ENCODE assay signal across 16 cellular contexts in genomic region chr13:41001695-41002094, GRCh38. TPM values are rescaled to one million over a fixed set of nuclear protein-coding genes. Genes with fewer than 3 reads are reported as not detected.
DNase-seq lines count a peak whose midpoint lies in the region; ATAC-seq and TF ChIP-seq lines count a peak whose summit lies in the region.
"Had no signal": no experiment of that assay in that cellular context is flagged by ENCODE, and none has a peak within 500 bp of the region (broad histone marks: within the 10 kb centered on the region; RNA-seq: fewer than 3 reads in every experiment).

No MANE protein-coding gene starts in this region.

- POLR2A ChIA-PET in activated CD4-positive, alpha-beta T cell treated with anti-CD3 and anti-CD28 coated beads, Interleukin-2, amount 10 ng/mL, durations not matched to agents 7 days and 5 days (lab: Charles Lee), result interaction anchor here (0.6 kb wide), 1 partner anchor 22 kb away, joined by 3 read pairs; no protein-coding TSS in a partner anchor
- POLR2A ChIA-PET in activated naive CD8-positive, alpha-beta T cell treated with anti-CD3 and anti-CD28 coated beads, Interleukin-2, amount 10 ng/mL, durations not matched to agents 7 days and 5 days (lab: Charles Lee), result interaction anchor here (0.7 to 2.4 kb wide), 4 partner anchors 12 to 20 kb away, joined by 3 to 8 read pairs (median 6); partner anchors contain the start of gene ELF1

- H3K9me3 ChIP-seq in Karpas-422 (ENCODE audit: low read length), result no peaks in the 10 kb centered on the region

- H3K9ac ChIP-seq in Karpas-422 (ENCODE audit: low read length), result no peak overlapping the region
- H3K9ac ChIP-seq: GM23248 had no signal

- H3K4me3 Mint-ChIP-seq in activated CD4-positive, alpha-beta T cell treated with anti-CD3 and anti-CD28 coated beads, Interleukin-2, amount 10 ng/mL, durations not matched to agents 7 days and 5 days, result no peak overlapping the region
- H3K4me3 Mint-ChIP-seq in activated naive CD8-positive, alpha-beta T cell treated with anti-CD3 and anti-CD28 coated beads, Interleukin-2, amount 10 ng/mL, durations not matched to agents 7 days and 5 days, result peak overlapping the region; percentile 54
- H3K4me3 Mint-ChIP-seq in progenitor cell of endocrine pancreas (ENCODE audit: low read depth), result no peak overlapping the region
- H3K4me3 Mint-ChIP-seq in glutamatergic neuron (ENCODE audit: unreplicated experiment), result no peak overlapping the region

- no peaks in the 10 kb centered on the region for H3K27me3 ChIP-seq in HL-60 (ENCODE audit: insufficient read depth, poor library complexity, severe bottlenecking)
- H3K27me3 ChIP-seq in Karpas-422 (ENCODE audit: low read length), result no peaks in the 10 kb centered on the region

- peaks cover 48% of the 10 kb centered on the region for H3K36me3 ChIP-seq in Karpas-422 (ENCODE audit: insufficient read depth, low read length)

- H2AFZ ChIP-seq in Karpas-422 (ENCODE audit: low read length), result no peak overlapping the region
- H2AFZ ChIP-seq: GM23248 had no signal

- H3K4me2 ChIP-seq in Karpas-422 (ENCODE audit: low read depth, low read length, poor library complexity, severe bottlenecking), result no peak overlapping the region

- H3K27me3 Mint-ChIP-seq in activated CD4-positive, alpha-beta T cell treated with anti-CD3 and anti-CD28 coated beads, Interleukin-2, amount 10 ng/mL, durations not matched to agents 7 days and 5 days, result no peaks in the 10 kb centered on the region
- H3K27me3 Mint-ChIP-seq in activated naive CD8-positive, alpha-beta T cell treated with anti-CD3 and anti-CD28 coated beads, Interleukin-2, amount 10 ng/mL, durations not matched to agents 7 days and 5 days, result no peaks in the 10 kb centered on the region
- H3K27me3 Mint-ChIP-seq in progenitor cell of endocrine pancreas, result no peaks in the 10 kb centered on the region
- no peaks in the 10 kb centered on the region for H3K27me3 Mint-ChIP-seq in glutamatergic neuron (ENCODE audit: unreplicated experiment)

- peaks cover 100% of the 10 kb centered on the region for H3K79me2 ChIP-seq in Karpas-422 (ENCODE audit: low read length)

- H3K4me1 ChIP-seq in Karpas-422 (ENCODE audit: low read length), result peaks cover 45% of the 10 kb centered on the region

- CTCF ChIA-PET in activated CD4-positive, alpha-beta T cell treated with anti-CD3 and anti-CD28 coated beads, Interleukin-2, amount 10 ng/mL, durations not matched to agents 7 days and 5 days (lab: Charles Lee), result no interaction called here

- H4K20me1 ChIP-seq in Karpas-422 (ENCODE audit: insufficient read depth, low read depth, low read length), result 0 out of 2 replicates have a peak, but pooled peaks cover 7% of the 10 kb centered on the region

- no peaks in the 10 kb centered on the region for H3K9me3 Mint-ChIP-seq in activated CD4-positive, alpha-beta T cell treated with anti-CD3 and anti-CD28 coated beads, Interleukin-2, amount 10 ng/mL, durations not matched to agents 7 days and 5 days
- H3K9me3 Mint-ChIP-seq in activated naive CD8-positive, alpha-beta T cell treated with anti-CD3 and anti-CD28 coated beads, Interleukin-2, amount 10 ng/mL, durations not matched to agents 7 days and 5 days, result no peaks in the 10 kb centered on the region
- H3K9me3 Mint-ChIP-seq in progenitor cell of endocrine pancreas (ENCODE audit: low read depth) (peaks cover 3% of the 10 kb centered on the region), glutamatergic neuron (ENCODE audit: unreplicated experiment) (no peaks in the 10 kb centered on the region)

- no peak for ATAC-seq in activated naive CD8-positive, alpha-beta T cell treated with anti-CD3 and anti-CD28 coated beads, Interleukin-2, amount 10 ng/mL, durations not matched to agents 7 days and 5 days (ENCODE audit: low read depth)

- peaks cover 76% of the 10 kb centered on the region for H3K4me1 Mint-ChIP-seq in activated CD4-positive, alpha-beta T cell treated with anti-CD3 and anti-CD28 coated beads, Interleukin-2, amount 10 ng/mL, durations not matched to agents 7 days and 5 days
- peaks cover 58% of the 10 kb centered on the region for H3K4me1 Mint-ChIP-seq in activated naive CD8-positive, alpha-beta T cell treated with anti-CD3 and anti-CD28 coated beads, Interleukin-2, amount 10 ng/mL, durations not matched to agents 7 days and 5 days
- H3K4me1 Mint-ChIP-seq in progenitor cell of endocrine pancreas (ENCODE audit: low read depth), result peaks cover 47% of the 10 kb centered on the region
- no peaks in the 10 kb centered on the region for H3K4me1 Mint-ChIP-seq in glutamatergic neuron (ENCODE audit: low read depth, unreplicated experiment)

- peaks cover 55% of the 10 kb centered on the region for H3K36me3 Mint-ChIP-seq in activated CD4-positive, alpha-beta T cell treated with anti-CD3 and anti-CD28 coated beads, Interleukin-2, amount 10 ng/mL, durations not matched to agents 7 days and 5 days (ENCODE audit: low read depth)
- H3K36me3 Mint-ChIP-seq in activated naive CD8-positive, alpha-beta T cell treated with anti-CD3 and anti-CD28 coated beads, Interleukin-2, amount 10 ng/mL, durations not matched to agents 7 days and 5 days, result peaks cover 28% of the 10 kb centered on the region
- H3K36me3 Mint-ChIP-seq in progenitor cell of endocrine pancreas (ENCODE audit: insufficient read depth), result peaks cover 7% of the 10 kb centered on the region
- no peaks in the 10 kb centered on the region for H3K36me3 Mint-ChIP-seq in glutamatergic neuron (ENCODE audit: unreplicated experiment)

- peak overlapping the region; percentile 62 for H3K27ac Mint-ChIP-seq in activated CD4-positive, alpha-beta T cell treated with anti-CD3 and anti-CD28 coated beads, Interleukin-2, amount 10 ng/mL, durations not matched to agents 7 days and 5 days
- peak overlapping the region; percentile 24 for H3K27ac Mint-ChIP-seq in activated naive CD8-positive, alpha-beta T cell treated with anti-CD3 and anti-CD28 coated beads, Interleukin-2, amount 10 ng/mL, durations not matched to agents 7 days and 5 days
- H3K27ac Mint-ChIP-seq in progenitor cell of endocrine pancreas (peak overlapping the region; percentile 89), glutamatergic neuron (ENCODE audit: unreplicated experiment) (no peak overlapping the region)

- DNase-seq in activated CD4-positive, alpha-beta T cell treated with anti-CD3 and anti-CD28 coated beads, Interleukin-2, amount 10 ng/mL, durations not matched to agents 7 days and 5 days, result no peak
- DNase-seq in activated CD4-positive, alpha-beta T cell treated with anti-CD3 and anti-CD28 coated beads for 1 hour, result no peak
- DNase-seq in HL-60 (ENCODE audit: low read depth in 1 of 2, low spot score in 1 of 2) (no peak), progenitor cell of endocrine pancreas (ENCODE audit: low spot score, unreplicated experiment) (no peak), glutamatergic neuron (no peak), medulla oblongata (ENCODE audit: extremely low spot score) (no peak), Karpas-422 (no peak)
- DNase-seq in activated naive CD8-positive, alpha-beta T cell treated with anti-CD3 and anti-CD28 coated beads, Interleukin-2, amount 10 ng/mL, durations not matched to agents 7 days and 5 days, result no peak
- DNase-seq: amniotic stem cell; central memory CD4-positive, alpha-beta T cell; EL; GM23248; IMR-90; NCI-H748 treated with DMSO at 0.1 percent for 48 hours; posterior cingulate gyrus; trophoblast cell had no signal

- TF ChIP-seq CTCF in HL-60 (IDR thresholded peaks at IDR 0.05; ENCODE audit: insufficient read depth, low read length), result no peak
- no peak for TF ChIP-seq CTCF in progenitor cell of endocrine pancreas (IDR thresholded peaks at IDR 0.05; ENCODE audit: unreplicated experiment)
- no peak for TF ChIP-seq CTCF in glutamatergic neuron (IDR thresholded peaks at IDR 0.05; ENCODE audit: partially characterized antibody, unreplicated experiment)

- H3K27ac ChIP-seq in HL-60 (replicated peaks) (peak overlapping the region; percentile 92), Karpas-422 (ENCODE audit: low read length) (no peak overlapping the region)
- H3K27ac ChIP-seq: GM23248 had no signal

- H3K9me2 ChIP-seq in Karpas-422 (replicated peaks; ENCODE audit: insufficient read depth, low read length), result no peaks in the 10 kb centered on the region

- H3K4me3 ChIP-seq in HL-60 (replicated peaks; ENCODE audit: insufficient read depth, low read length), result no peak overlapping the region
- H3K4me3 ChIP-seq in Karpas-422 (ENCODE audit: low read length), result no peak overlapping the region
- H3K4me3 ChIP-seq: GM23248 had no signal

RNA-seq across cellular contexts. Expression of gene ELF1, which starts 17.4 kb away (rescaled TPM):
- total RNA-seq in activated CD4-positive, alpha-beta T cell treated with anti-CD3 and anti-CD28 coated beads, Interleukin-2, amount 10 ng/mL, durations not matched to agents 7 days and 5 days, result 100 to 1,000 TPM; 125 to 149 TPM
- total RNA-seq in activated naive CD8-positive, alpha-beta T cell treated with anti-CD3 and anti-CD28 coated beads, Interleukin-2, amount 10 ng/mL, durations not matched to agents 7 days and 5 days, result 100 to 1,000 TPM; 134 to 142 TPM
- total RNA-seq in progenitor cell of endocrine pancreas, result 87.7 and 89.7 TPM in 2 replicates
- total RNA-seq in glutamatergic neuron (ENCODE audit: unreplicated experiment), result 9.8 TPM
- total RNA-seq in Karpas-422 (2014; rRNA removed; shearing (Covaris generic); ENCODE audit: low replicate concordance), result 66.1 and 84.0 TPM in 2 replicates

RNA-seq across cellular contexts. Expression of gene WBP4, which starts 59.6 kb away (rescaled TPM):
- 10 to 100 TPM in 1 of 2 experiments, 1 to 10 TPM in 1; 9.8 to 12.2 TPM for total RNA-seq in activated CD4-positive, alpha-beta T cell treated with anti-CD3 and anti-CD28 coated beads, Interleukin-2, amount 10 ng/mL, durations not matched to agents 7 days and 5 days
- total RNA-seq in activated naive CD8-positive, alpha-beta T cell treated with anti-CD3 and anti-CD28 coated beads, Interleukin-2, amount 10 ng/mL, durations not matched to agents 7 days and 5 days, result 1 to 10 TPM; 9.3 to 9.9 TPM
- 11.0 and 12.1 TPM in 2 replicates for total RNA-seq in progenitor cell of endocrine pancreas
- total RNA-seq in glutamatergic neuron (ENCODE audit: unreplicated experiment), result 8.9 TPM
- 4.5 and 6.0 TPM in 2 replicates for total RNA-seq in Karpas-422 (2014; rRNA removed; shearing (Covaris generic); ENCODE audit: low replicate concordance)
